In the genomic region with DNA sequence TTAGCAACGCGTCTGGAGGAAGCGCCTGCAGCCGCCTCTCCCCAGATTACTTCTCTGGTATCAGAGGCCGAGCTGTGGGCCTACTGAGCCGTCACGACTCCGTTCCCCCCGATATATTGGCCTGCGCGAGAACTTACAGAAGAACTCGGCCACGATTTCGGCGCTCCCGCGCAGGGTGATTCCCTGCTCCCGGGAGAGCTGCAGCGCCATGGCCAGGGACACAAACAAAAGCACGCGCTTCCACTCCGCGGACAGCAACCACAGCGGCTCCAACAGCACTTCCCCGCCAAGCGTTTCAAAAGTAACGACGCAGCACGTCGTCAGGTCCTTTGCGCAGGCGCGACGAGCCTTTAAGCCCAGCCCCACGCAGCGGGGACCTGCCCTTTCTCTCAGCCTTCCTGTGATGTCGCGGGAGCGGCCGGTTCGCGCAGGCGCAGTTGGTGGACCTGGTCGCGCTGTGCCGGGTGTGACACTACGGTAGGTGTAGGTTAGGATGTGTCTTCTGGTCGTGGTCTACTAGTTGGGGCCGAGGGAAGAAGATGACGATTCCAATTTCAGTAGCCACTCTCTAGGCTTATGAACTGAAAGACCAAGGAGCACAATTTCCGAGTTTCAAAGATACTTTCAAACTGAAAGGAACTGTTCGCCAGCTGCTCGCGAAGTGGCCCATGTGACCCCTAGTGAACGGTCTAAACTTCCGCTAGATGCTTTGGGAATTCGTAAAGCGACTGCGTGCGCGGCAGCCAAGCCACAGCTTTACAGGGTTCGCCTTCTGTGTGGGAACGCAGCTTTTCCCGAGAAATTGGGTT, we compare ENCODE assay signal across 1 cellular context.
A peak's percentile ranks its signal among the peaks of the same experiment; 100 is the strongest.
TF ChIP-seq lines count a peak whose summit lies in the region.

A gene (minus strand): TSS at position 324 of the 809 bp plus-strand sequence. CDS start 114 bp downstream, at position 210.

TF ChIP-seq in WTC11, 78 proteins besides CTCF, POLR2A, EP300 and RAD21 (continued from another document):
- TF ChIP-seq, protein P1, sequence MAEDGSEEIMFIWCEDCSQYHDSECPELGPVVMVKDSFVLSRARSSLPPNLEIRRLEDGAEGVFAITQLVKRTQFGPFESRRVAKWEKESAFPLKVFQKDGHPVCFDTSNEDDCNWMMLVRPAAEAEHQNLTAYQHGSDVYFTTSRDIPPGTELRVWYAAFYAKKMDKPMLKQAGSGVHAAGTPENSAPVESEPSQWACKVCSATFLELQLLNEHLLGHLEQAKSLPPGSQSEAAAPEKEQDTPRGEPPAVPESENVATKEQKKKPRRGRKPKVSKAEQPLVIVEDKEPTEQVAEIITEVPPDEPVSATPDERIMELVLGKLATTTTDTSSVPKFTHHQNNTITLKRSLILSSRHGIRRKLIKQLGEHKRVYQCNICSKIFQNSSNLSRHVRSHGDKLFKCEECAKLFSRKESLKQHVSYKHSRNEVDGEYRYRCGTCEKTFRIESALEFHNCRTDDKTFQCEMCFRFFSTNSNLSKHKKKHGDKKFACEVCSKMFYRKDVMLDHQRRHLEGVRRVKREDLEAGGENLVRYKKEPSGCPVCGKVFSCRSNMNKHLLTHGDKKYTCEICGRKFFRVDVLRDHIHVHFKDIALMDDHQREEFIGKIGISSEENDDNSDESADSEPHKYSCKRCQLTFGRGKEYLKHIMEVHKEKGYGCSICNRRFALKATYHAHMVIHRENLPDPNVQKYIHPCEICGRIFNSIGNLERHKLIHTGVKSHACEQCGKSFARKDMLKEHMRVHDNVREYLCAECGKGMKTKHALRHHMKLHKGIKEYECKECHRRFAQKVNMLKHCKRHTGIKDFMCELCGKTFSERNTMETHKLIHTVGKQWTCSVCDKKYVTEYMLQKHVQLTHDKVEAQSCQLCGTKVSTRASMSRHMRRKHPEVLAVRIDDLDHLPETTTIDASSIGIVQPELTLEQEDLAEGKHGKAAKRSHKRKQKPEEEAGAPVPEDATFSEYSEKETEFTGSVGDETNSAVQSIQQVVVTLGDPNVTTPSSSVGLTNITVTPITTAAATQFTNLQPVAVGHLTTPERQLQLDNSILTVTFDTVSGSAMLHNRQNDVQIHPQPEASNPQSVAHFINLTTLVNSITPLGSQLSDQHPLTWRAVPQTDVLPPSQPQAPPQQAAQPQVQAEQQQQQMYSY (CRISPR knock-in tag; IDR thresholded peaks at IDR 0.05), result no peak
- TF ChIP-seq GRHL2 (CRISPR knock-in tag; IDR thresholded peaks at IDR 0.05; ENCODE audit: insufficient replicate concordance, severe bottlenecking) (no peak), ZBTB21 (CRISPR knock-in tag; IDR thresholded peaks at IDR 0.05; ENCODE audit: borderline replicate concordance) (peak; percentile 71; the same call in 1 of the 2 replicates), ZNF232 (CRISPR knock-in tag; IDR thresholded peaks at IDR 0.05) (no peak), TEAD4 (CRISPR knock-in tag; IDR thresholded peaks at IDR 0.05) (no peak), ZNF138 (CRISPR knock-in tag; conservative IDR thresholded peaks at IDR 0.05) (no peak), NFATC4 (CRISPR knock-in tag; IDR thresholded peaks at IDR 0.05) (no peak)
- TF ChIP-seq, protein P2, sequence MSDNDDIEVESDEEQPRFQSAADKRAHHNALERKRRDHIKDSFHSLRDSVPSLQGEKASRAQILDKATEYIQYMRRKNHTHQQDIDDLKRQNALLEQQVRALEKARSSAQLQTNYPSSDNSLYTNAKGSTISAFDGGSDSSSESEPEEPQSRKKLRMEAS (CRISPR knock-in tag; IDR thresholded peaks at IDR 0.05), result peak; percentile 84
